Comparison of ENCODE assay signal across 1 cellular context in genomic region chr6:164507197-164507957, GRCh38.
TF ChIP-seq lines count a peak whose summit lies in the region.

No MANE protein-coding gene starts in this region.

TF ChIP-seq in GM12878, 131 proteins besides CTCF, POLR2A, EP300 and RAD21 (continued from another document):
- TF ChIP-seq BCLAF1 (IDR thresholded peaks at IDR 0.05) (no peak), IKZF2 (IDR thresholded peaks at IDR 0.05) (peak; percentile 92 to 94), EGR1 (IDR thresholded peaks at IDR 0.05; ENCODE audit: borderline replicate concordance in 1 of 2, low read depth in 2 of 2, low read length in 2 of 2) (no peak), ZBTB4 (CRISPR knock-in tag; IDR thresholded peaks at IDR 0.05) (no peak), ESRRA (IDR thresholded peaks at IDR 0.05; ENCODE audit: low read length) (no peak), ATF2 (IDR thresholded peaks at IDR 0.05; ENCODE audit: low read length) (peak; percentile 85), EZH2 (IDR thresholded peaks at IDR 0.05; ENCODE audit: borderline replicate concordance, control insufficient read depth, low read depth, low read length) (no peak), BRCA1 (IDR thresholded peaks at IDR 0.05; ENCODE audit: low read depth, low read length) (no peak), RB1 (IDR thresholded peaks at IDR 0.05; ENCODE audit: borderline replicate concordance) (peak; percentile 53; the same call in 1 of the 2 replicates), E2F4 (IDR thresholded peaks at IDR 0.05; ENCODE audit: low read depth, low read length) (no peak), MTA2 (IDR thresholded peaks at IDR 0.05; ENCODE audit: low read depth) (peak; percentile 97), MLLT1 (IDR thresholded peaks at IDR 0.05) (peak; percentile 79), CHD1 (IDR thresholded peaks at IDR 0.05; ENCODE audit: low read depth, low read length) (no peak), CEBPB (IDR thresholded peaks at IDR 0.05; ENCODE audit: borderline replicate concordance in 1 of 2, low read depth in 2 of 2, low read length in 2 of 2) (no peak)
- TF ChIP-seq, protein P1, sequence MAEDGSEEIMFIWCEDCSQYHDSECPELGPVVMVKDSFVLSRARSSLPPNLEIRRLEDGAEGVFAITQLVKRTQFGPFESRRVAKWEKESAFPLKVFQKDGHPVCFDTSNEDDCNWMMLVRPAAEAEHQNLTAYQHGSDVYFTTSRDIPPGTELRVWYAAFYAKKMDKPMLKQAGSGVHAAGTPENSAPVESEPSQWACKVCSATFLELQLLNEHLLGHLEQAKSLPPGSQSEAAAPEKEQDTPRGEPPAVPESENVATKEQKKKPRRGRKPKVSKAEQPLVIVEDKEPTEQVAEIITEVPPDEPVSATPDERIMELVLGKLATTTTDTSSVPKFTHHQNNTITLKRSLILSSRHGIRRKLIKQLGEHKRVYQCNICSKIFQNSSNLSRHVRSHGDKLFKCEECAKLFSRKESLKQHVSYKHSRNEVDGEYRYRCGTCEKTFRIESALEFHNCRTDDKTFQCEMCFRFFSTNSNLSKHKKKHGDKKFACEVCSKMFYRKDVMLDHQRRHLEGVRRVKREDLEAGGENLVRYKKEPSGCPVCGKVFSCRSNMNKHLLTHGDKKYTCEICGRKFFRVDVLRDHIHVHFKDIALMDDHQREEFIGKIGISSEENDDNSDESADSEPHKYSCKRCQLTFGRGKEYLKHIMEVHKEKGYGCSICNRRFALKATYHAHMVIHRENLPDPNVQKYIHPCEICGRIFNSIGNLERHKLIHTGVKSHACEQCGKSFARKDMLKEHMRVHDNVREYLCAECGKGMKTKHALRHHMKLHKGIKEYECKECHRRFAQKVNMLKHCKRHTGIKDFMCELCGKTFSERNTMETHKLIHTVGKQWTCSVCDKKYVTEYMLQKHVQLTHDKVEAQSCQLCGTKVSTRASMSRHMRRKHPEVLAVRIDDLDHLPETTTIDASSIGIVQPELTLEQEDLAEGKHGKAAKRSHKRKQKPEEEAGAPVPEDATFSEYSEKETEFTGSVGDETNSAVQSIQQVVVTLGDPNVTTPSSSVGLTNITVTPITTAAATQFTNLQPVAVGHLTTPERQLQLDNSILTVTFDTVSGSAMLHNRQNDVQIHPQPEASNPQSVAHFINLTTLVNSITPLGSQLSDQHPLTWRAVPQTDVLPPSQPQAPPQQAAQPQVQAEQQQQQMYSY (CRISPR knock-in tag; IDR thresholded peaks at IDR 0.05): no peak
- TF ChIP-seq, protein P2, sequence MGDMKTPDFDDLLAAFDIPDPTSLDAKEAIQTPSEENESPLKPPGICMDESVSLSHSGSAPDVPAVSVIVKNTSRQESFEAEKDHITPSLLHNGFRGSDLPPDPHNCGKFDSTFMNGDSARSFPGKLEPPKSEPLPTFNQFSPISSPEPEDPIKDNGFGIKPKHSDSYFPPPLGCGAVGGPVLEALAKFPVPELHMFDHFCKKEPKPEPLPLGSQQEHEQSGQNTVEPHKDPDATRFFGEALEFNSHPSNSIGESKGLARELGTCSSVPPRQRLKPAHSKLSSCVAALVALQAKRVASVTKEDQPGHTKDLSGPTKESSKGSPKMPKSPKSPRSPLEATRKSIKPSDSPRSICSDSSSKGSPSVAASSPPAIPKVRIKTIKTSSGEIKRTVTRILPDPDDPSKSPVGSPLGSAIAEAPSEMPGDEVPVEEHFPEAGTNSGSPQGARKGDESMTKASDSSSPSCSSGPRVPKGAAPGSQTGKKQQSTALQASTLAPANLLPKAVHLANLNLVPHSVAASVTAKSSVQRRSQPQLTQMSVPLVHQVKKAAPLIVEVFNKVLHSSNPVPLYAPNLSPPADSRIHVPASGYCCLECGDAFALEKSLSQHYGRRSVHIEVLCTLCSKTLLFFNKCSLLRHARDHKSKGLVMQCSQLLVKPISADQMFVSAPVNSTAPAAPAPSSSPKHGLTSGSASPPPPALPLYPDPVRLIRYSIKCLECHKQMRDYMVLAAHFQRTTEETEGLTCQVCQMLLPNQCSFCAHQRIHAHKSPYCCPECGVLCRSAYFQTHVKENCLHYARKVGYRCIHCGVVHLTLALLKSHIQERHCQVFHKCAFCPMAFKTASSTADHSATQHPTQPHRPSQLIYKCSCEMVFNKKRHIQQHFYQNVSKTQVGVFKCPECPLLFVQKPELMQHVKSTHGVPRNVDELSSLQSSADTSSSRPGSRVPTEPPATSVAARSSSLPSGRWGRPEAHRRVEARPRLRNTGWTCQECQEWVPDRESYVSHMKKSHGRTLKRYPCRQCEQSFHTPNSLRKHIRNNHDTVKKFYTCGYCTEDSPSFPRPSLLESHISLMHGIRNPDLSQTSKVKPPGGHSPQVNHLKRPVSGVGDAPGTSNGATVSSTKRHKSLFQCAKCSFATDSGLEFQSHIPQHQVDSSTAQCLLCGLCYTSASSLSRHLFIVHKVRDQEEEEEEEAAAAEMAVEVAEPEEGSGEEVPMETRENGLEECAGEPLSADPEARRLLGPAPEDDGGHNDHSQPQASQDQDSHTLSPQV (IDR thresholded peaks at IDR 0.05): no peak
- TF ChIP-seq, protein P3, sequence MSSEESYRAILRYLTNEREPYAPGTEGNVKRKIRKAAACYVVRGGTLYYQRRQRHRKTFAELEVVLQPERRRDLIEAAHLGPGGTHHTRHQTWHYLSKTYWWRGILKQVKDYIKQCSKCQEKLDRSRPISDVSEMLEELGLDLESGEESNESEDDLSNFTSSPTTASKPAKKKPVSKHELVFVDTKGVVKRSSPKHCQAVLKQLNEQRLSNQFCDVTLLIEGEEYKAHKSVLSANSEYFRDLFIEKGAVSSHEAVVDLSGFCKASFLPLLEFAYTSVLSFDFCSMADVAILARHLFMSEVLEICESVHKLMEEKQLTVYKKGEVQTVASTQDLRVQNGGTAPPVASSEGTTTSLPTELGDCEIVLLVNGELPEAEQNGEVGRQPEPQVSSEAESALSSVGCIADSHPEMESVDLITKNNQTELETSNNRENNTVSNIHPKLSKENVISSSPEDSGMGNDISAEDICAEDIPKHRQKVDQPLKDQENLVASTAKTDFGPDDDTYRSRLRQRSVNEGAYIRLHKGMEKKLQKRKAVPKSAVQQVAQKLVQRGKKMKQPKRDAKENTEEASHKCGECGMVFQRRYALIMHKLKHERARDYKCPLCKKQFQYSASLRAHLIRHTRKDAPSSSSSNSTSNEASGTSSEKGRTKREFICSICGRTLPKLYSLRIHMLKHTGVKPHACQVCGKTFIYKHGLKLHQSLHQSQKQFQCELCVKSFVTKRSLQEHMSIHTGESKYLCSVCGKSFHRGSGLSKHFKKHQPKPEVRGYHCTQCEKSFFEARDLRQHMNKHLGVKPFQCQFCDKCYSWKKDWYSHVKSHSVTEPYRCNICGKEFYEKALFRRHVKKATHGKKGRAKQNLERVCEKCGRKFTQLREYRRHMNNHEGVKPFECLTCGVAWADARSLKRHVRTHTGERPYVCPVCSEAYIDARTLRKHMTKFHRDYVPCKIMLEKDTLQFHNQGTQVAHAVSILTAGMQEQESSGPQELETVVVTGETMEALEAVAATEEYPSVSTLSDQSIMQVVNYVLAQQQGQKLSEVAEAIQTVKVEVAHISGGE (CRISPR knock-in tag; IDR thresholded peaks at IDR 0.05): no peak
- TF ChIP-seq, protein P4, sequence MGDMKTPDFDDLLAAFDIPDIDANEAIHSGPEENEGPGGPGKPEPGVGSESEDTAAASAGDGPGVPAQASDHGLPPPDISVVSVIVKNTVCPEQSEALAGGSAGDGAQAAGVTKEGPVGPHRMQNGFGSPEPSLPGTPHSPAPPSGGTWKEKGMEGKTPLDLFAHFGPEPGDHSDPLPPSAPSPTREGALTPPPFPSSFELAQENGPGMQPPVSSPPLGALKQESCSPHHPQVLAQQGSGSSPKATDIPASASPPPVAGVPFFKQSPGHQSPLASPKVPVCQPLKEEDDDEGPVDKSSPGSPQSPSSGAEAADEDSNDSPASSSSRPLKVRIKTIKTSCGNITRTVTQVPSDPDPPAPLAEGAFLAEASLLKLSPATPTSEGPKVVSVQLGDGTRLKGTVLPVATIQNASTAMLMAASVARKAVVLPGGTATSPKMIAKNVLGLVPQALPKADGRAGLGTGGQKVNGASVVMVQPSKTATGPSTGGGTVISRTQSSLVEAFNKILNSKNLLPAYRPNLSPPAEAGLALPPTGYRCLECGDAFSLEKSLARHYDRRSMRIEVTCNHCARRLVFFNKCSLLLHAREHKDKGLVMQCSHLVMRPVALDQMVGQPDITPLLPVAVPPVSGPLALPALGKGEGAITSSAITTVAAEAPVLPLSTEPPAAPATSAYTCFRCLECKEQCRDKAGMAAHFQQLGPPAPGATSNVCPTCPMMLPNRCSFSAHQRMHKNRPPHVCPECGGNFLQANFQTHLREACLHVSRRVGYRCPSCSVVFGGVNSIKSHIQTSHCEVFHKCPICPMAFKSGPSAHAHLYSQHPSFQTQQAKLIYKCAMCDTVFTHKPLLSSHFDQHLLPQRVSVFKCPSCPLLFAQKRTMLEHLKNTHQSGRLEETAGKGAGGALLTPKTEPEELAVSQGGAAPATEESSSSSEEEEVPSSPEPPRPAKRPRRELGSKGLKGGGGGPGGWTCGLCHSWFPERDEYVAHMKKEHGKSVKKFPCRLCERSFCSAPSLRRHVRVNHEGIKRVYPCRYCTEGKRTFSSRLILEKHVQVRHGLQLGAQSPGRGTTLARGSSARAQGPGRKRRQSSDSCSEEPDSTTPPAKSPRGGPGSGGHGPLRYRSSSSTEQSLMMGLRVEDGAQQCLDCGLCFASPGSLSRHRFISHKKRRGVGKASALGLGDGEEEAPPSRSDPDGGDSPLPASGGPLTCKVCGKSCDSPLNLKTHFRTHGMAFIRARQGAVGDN (IDR thresholded peaks at IDR 0.05): peak; percentile 23; the same call in 1 of the 2 replicates
